ENCODE assay signal across 8 cellular contexts in genomic region chr17:80195671-80196529, GRCh38. TPM values are rescaled to one million over a fixed set of nuclear protein-coding genes. Genes with fewer than 3 reads are reported as not detected.
A peak's percentile ranks its signal among the peaks of the same experiment; 100 is the strongest.
DNase-seq lines count a peak whose midpoint lies in the region; ATAC-seq and TF ChIP-seq lines count a peak whose summit lies in the region.

No MANE protein-coding gene starts in this region.

- intact Hi-C loops in CD4-positive, alpha-beta T cell (cut with DNase I, micrococcal nuclease), result loop anchor here (1.0 to 5.0 kb wide), 3 partner anchors 23 to 166 kb away; no protein-coding TSS in a partner anchor

- no peak overlapping the region for H3K4me3 Mint-ChIP-seq in CD4-positive, alpha-beta T cell

- H3K4me3 ChIP-seq in fibroblast of mammary gland (ENCODE audit: control insufficient read depth, low read depth, low read length), result no peak overlapping the region

- H3K27ac ChIP-seq in CD4-positive, alpha-beta T cell (ENCODE audit: low read depth, low read length), result no peak overlapping the region

- no peaks in the 10 kb centered on the region for H3K4me1 Mint-ChIP-seq in CD4-positive, alpha-beta T cell (ENCODE audit: low read depth)

- no peaks in the 10 kb centered on the region for H3K9me3 Mint-ChIP-seq in CD4-positive, alpha-beta T cell

- no peaks in the 10 kb centered on the region for H3K27me3 ChIP-seq in CD4-positive, alpha-beta T cell (ENCODE audit: control insufficient read depth, insufficient read depth, low read length)

- H3K36me3 Mint-ChIP-seq in CD4-positive, alpha-beta T cell (ENCODE audit: low read depth), result no peaks in the 10 kb centered on the region

- peaks cover 8% of the 10 kb centered on the region for H3K27me3 Mint-ChIP-seq in CD4-positive, alpha-beta T cell

- CTCF ChIA-PET in CD4-positive, alpha-beta T cell (lab: Charles Lee), result interaction anchor here (0.8 to 2.3 kb wide), 4 partner anchors 29 to 75 kb away, joined by 3 to 14 read pairs (median 5); partner anchors contain the start of gene EIF4A3

- peak; percentile 99 for TF ChIP-seq CTCF in CD4-positive, alpha-beta T cell (IDR thresholded peaks at IDR 0.05)
- peak; percentile 81 for TF ChIP-seq CTCF in LNCAP (IDR thresholded peaks at IDR 0.05)
- peak; percentile 90 for TF ChIP-seq CTCF in fibroblast of mammary gland (conservative IDR thresholded peaks at IDR 0.05; ENCODE audit: control insufficient read depth, insufficient read depth, low read depth, low read length)

- DNase-seq in CD4-positive, alpha-beta T cell, result peak; percentile 29 to 71 (median 56)
- peak; percentile 62 for DNase-seq in activated T-cell treated with anti-CD3 and anti-CD28 coated beads for 1 hour (ENCODE audit: low read depth)
- DNase-seq in fibroblast of mammary gland (ENCODE audit: low read depth), result no peak
- DNase-seq in stimulated activated CD4-positive, alpha-beta T cell treated with anti-CD3 and anti-CD28 coated beads, Interleukin-2, amount 100 ng/mL, for 4 hours (ENCODE audit: low read depth), result peak; percentile 32
- DNase-seq in cerebellar nuclear complex (lab: John Stamatoyannopoulos, UW), result no peak

- no peaks in the 10 kb centered on the region for H3K9me3 ChIP-seq in CD4-positive, alpha-beta T cell (ENCODE audit: control insufficient read depth, low read length)

- POLR2A ChIA-PET in CD4-positive, alpha-beta T cell (lab: Charles Lee), result interaction anchor here (0.6 kb wide), 1 partner anchor 616 kb away, joined by 3 read pairs; no protein-coding TSS in a partner anchor

- no peak overlapping the region for H3K27ac Mint-ChIP-seq in CD4-positive, alpha-beta T cell

- peak; percentile 56 for ATAC-seq in CD4-positive, alpha-beta T cell (ENCODE audit: poor library complexity)
- ATAC-seq in HG02870 (IDR thresholded peaks at IDR 0.05; ENCODE audit: unreplicated experiment) (no peak), GM19035 (IDR thresholded peaks at IDR 0.05; ENCODE audit: unreplicated experiment) (no peak)

RNA-seq across cellular contexts. Expression of gene SGSH, which starts 24.2 kb away (rescaled TPM):
- 100 to 1,000 TPM in 1 of 2 experiments, 10 to 100 TPM in 1; 97.9 to 102 TPM for total RNA-seq in CD4-positive, alpha-beta T cell

RNA-seq across cellular contexts. Expression of gene SLC26A11, which starts 24.3 kb away (rescaled TPM):
- total RNA-seq in CD4-positive, alpha-beta T cell, result 10 to 100 TPM; 46.5 to 50.9 TPM

RNA-seq across cellular contexts. Expression of gene CARD14, which starts 26.1 kb away (rescaled TPM):
- total RNA-seq in CD4-positive, alpha-beta T cell, result not detected

RNA-seq across cellular contexts. Expression of gene EIF4A3, which starts 49.0 kb away (rescaled TPM):
- total RNA-seq in CD4-positive, alpha-beta T cell, result 10 to 100 TPM; 79.6 to 79.7 TPM

Comparison
In these comparisons a context has a peak if more than half of its experiments do, and no peak if none do; other contexts are left out.
1. DNase-seq: peak in CD4-positive, alpha-beta T cell (10 of 10), activated T-cell treated with anti-CD3 and anti-CD28 coated beads for 1 hour (single experiment) and stimulated activated CD4-positive, alpha-beta T cell treated with anti-CD3 and anti-CD28 coated beads, Interleukin-2, amount 100 ng/mL, for 4 hours (single experiment); none in fibroblast of mammary gland (single experiment) and cerebellar nuclear complex (0 of 2).
2. Peak in every context shown above with its lines, with median percentiles within 50 percentile points of each other: CTCF ChIP-seq.